1 cellular context compared by ENCODE assay signal in genomic region chr2:233857511-233858118, GRCh38.
TF ChIP-seq lines count a peak whose summit lies in the region.

No MANE protein-coding gene starts in this region.

TF ChIP-seq in A549, 52 proteins besides CTCF, POLR2A, EP300 and RAD21 (continued from another document):
- no peak for TF ChIP-seq REST (IDR thresholded peaks at IDR 0.05)
- TF ChIP-seq CBX8 (IDR thresholded peaks at IDR 0.05) = no peak
- TF ChIP-seq HOXB13 (CRISPR knock-in tag; IDR thresholded peaks at IDR 0.05; ENCODE audit: low read depth) = peak; percentile 61; the same call in 1 of the 2 replicates
- TF ChIP-seq NFE2L2 (conservative IDR thresholded peaks at IDR 0.05; ENCODE audit: low read length) = peak; percentile 94
- no peak for TF ChIP-seq CHD2 (IDR thresholded peaks at IDR 0.05; ENCODE audit: low read length, partially characterized antibody)
- TF ChIP-seq GATA3 (IDR thresholded peaks at IDR 0.05; ENCODE audit: borderline replicate concordance) = peak; percentile 66; the same call in 1 of the 2 replicates
- peak; percentile 80; the same call in 1 of the 2 replicates for TF ChIP-seq HOXA7 (CRISPR knock-in tag; IDR thresholded peaks at IDR 0.05)
- TF ChIP-seq RFX5 (IDR thresholded peaks at IDR 0.05) = no peak
- no peak for TF ChIP-seq EHMT2 (IDR thresholded peaks at IDR 0.05; ENCODE audit: low read depth)
- TF ChIP-seq CEBPB (IDR thresholded peaks at IDR 0.05) = peak in 1 of 2 experiments; percentile 57; a peak in 2 of 4 replicates
- TF ChIP-seq JUN (IDR thresholded peaks at IDR 0.05) = peak in 1 of 2 experiments; percentile 48; a peak in 1 of 5 replicates
- no peak for TF ChIP-seq ZNF302 (CRISPR knock-in tag; IDR thresholded peaks at IDR 0.05)
